Comparison of ENCODE assay signal across 1 cellular context in genomic region chr5:139637438-139638089, GRCh38.
TF ChIP-seq lines count a peak whose summit lies in the region.

No MANE protein-coding gene starts in this region.

TF ChIP-seq in GM12878, 131 proteins besides CTCF, POLR2A, EP300 and RAD21 (continued from another document):
- TF ChIP-seq MXI1 (IDR thresholded peaks at IDR 0.05; ENCODE audit: low read depth, low read length) = no peak; the same call in 1 of the 2 replicates
- no peak for TF ChIP-seq KDM1A (IDR thresholded peaks at IDR 0.05; ENCODE audit: borderline replicate concordance)
- TF ChIP-seq NRF1 (conservative IDR thresholded peaks at IDR 0.05; ENCODE audit: low read depth, low read length) = no peak
- 0 out of 2 replicates have a peak, but pooled peaks have one; percentile 13 for TF ChIP-seq RFX5 (IDR thresholded peaks at IDR 0.05; ENCODE audit: low read depth, low read length)
- TF ChIP-seq RUNX3 (IDR thresholded peaks at IDR 0.05; ENCODE audit: low read length) = no peak
- no peak for TF ChIP-seq SUZ12 (IDR thresholded peaks at IDR 0.05; ENCODE audit: unreplicated experiment)
- TF ChIP-seq TCF12 (IDR thresholded peaks at IDR 0.05; ENCODE audit: low read depth, low read length) = peak; percentile 28; the same call in 1 of the 2 replicates
- TF ChIP-seq USF2 (IDR thresholded peaks at IDR 0.05; ENCODE audit: borderline replicate concordance, low read depth, low read length) = no peak
